In genomic region chr16:65121870-65122723, GRCh38 we compare ENCODE assay signal across 9 cellular contexts. TPM values are rescaled to one million over a fixed set of nuclear protein-coding genes. Genes with fewer than 3 reads are reported as not detected.
A peak's percentile ranks its signal among the peaks of the same experiment; 100 is the strongest.
DNase-seq lines count a peak whose midpoint lies in the region; ATAC-seq, FAIRE-seq and TF ChIP-seq lines count a peak whose summit lies in the region.
"Had no signal": no experiment of that assay in that cellular context is flagged by ENCODE, and none has a peak within 500 bp of the region (broad histone marks: within the 10 kb centered on the region; RNA-seq: fewer than 3 reads in every experiment).

A gene with protein sequence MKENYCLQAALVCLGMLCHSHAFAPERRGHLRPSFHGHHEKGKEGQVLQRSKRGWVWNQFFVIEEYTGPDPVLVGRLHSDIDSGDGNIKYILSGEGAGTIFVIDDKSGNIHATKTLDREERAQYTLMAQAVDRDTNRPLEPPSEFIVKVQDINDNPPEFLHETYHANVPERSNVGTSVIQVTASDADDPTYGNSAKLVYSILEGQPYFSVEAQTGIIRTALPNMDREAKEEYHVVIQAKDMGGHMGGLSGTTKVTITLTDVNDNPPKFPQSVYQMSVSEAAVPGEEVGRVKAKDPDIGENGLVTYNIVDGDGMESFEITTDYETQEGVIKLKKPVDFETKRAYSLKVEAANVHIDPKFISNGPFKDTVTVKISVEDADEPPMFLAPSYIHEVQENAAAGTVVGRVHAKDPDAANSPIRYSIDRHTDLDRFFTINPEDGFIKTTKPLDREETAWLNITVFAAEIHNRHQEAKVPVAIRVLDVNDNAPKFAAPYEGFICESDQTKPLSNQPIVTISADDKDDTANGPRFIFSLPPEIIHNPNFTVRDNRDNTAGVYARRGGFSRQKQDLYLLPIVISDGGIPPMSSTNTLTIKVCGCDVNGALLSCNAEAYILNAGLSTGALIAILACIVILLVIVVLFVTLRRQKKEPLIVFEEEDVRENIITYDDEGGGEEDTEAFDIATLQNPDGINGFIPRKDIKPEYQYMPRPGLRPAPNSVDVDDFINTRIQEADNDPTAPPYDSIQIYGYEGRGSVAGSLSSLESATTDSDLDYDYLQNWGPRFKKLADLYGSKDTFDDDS (minus strand): TSS chr16:65122063. CDS start chr16:65004869, 117,194 bp downstream.

- no peaks in the 10 kb centered on the region for H3K9me3 ChIP-seq in breast epithelium

- H3K4me3 Mint-ChIP-seq in activated T-helper 1 cell treated with anti-CD3 and anti-CD28 coated beads, Interleukin-12 subunit alpha, Interleukin-12 subunit beta, Interleukin-2, Interleukin-4 antibody, amounts not matched to agents 30 ng/mL and 10 ng/mL and 1 ng/mL, durations not matched to agents 14 hours and 24 hours and 36 hours = no peak within 1 kb of the TSS
- H3K4me3 Mint-ChIP-seq: IgD-negative memory B cell had no signal

- intact Hi-C loops in breast epithelium (cut with DNase I; ENCODE audit: low total_unique reads) = loop anchor here (10.0 kb wide), 1 partner anchor 943 kb away; no protein-coding TSS in a partner anchor
- intact Hi-C loops in activated T-helper 1 cell treated with anti-CD3 and anti-CD28 coated beads, Interleukin-12 subunit alpha, Interleukin-12 subunit beta, Interleukin-2, Interleukin-4 antibody, amounts not matched to agents 30 ng/mL and 10 ng/mL and 1 ng/mL, durations not matched to agents 14 hours and 24 hours and 36 hours (cut with micrococcal nuclease) = no loop called here

- H3K27ac Mint-ChIP-seq in activated T-helper 1 cell treated with anti-CD3 and anti-CD28 coated beads, Interleukin-12 subunit alpha, Interleukin-12 subunit beta, Interleukin-2, Interleukin-4 antibody, amounts not matched to agents 30 ng/mL and 10 ng/mL and 1 ng/mL, durations not matched to agents 14 hours and 24 hours and 36 hours = no peak within 1 kb of the TSS
- H3K27ac Mint-ChIP-seq: IgD-negative memory B cell had no signal

- peak within 1 kb of the TSS; percentile 70 to 89 (median 71) for H3K4me3 ChIP-seq in breast epithelium
- H3K4me3 ChIP-seq in skin epidermis = peak within 1 kb of the TSS; percentile 33 to 57 (median 49)

- H3K4me1 Mint-ChIP-seq in activated T-helper 1 cell treated with anti-CD3 and anti-CD28 coated beads, Interleukin-12 subunit alpha, Interleukin-12 subunit beta, Interleukin-2, Interleukin-4 antibody, amounts not matched to agents 30 ng/mL and 10 ng/mL and 1 ng/mL, durations not matched to agents 14 hours and 24 hours and 36 hours (ENCODE audit: low read depth) = no peaks in the 10 kb centered on the region
- H3K4me1 Mint-ChIP-seq: IgD-negative memory B cell had no signal

- H3K27ac ChIP-seq in breast epithelium = peak within 1 kb of the TSS; percentile 90 to 96
- peak within 1 kb of the TSS; percentile 40 to 94 (median 83) for H3K27ac ChIP-seq in skin epidermis

- peaks cover 0 to 33% of the 10 kb centered on the region in 2 donors for H3K27me3 ChIP-seq in breast epithelium

- no peaks in the 10 kb centered on the region for H3K36me3 Mint-ChIP-seq in activated T-helper 1 cell treated with anti-CD3 and anti-CD28 coated beads, Interleukin-12 subunit alpha, Interleukin-12 subunit beta, Interleukin-2, Interleukin-4 antibody, amounts not matched to agents 30 ng/mL and 10 ng/mL and 1 ng/mL, durations not matched to agents 14 hours and 24 hours and 36 hours (ENCODE audit: low read depth)
- H3K36me3 Mint-ChIP-seq: IgD-negative memory B cell had no signal

- TF ChIP-seq POLR2A in H54 (IDR thresholded peaks at IDR 0.05; ENCODE audit: low read depth, low read length) = peak; percentile 77
- TF ChIP-seq POLR2A in breast epithelium (IDR thresholded peaks at IDR 0.05) = no peak

- no peaks in the 10 kb centered on the region for H3K36me3 ChIP-seq in breast epithelium

- no peak for ATAC-seq in GM19328 (IDR thresholded peaks at IDR 0.05; ENCODE audit: unreplicated experiment)

- no peaks in the 10 kb centered on the region for H3K9me3 Mint-ChIP-seq in activated T-helper 1 cell treated with anti-CD3 and anti-CD28 coated beads, Interleukin-12 subunit alpha, Interleukin-12 subunit beta, Interleukin-2, Interleukin-4 antibody, amounts not matched to agents 30 ng/mL and 10 ng/mL and 1 ng/mL, durations not matched to agents 14 hours and 24 hours and 36 hours

- peaks cover 0 to 3% of the 10 kb centered on the region in 2 donors for H3K4me1 ChIP-seq in breast epithelium

- TF ChIP-seq CTCF in breast epithelium (IDR thresholded peaks at IDR 0.05) = no peak

- peaks cover 36% of the 10 kb centered on the region for H3K27me3 Mint-ChIP-seq in activated T-helper 1 cell treated with anti-CD3 and anti-CD28 coated beads, Interleukin-12 subunit alpha, Interleukin-12 subunit beta, Interleukin-2, Interleukin-4 antibody, amounts not matched to agents 30 ng/mL and 10 ng/mL and 1 ng/mL, durations not matched to agents 14 hours and 24 hours and 36 hours (ENCODE audit: insufficient read depth)

- DNase-seq in H54 (ENCODE audit: insufficient read length, low spot score) (no peak), breast epithelium (ENCODE audit: low spot score in 2 of 2) (peak in 1 of 2 donors; percentile 51), iPS-NIHi7 (ENCODE audit: extremely low spot score) (peak; percentile 54)
- DNase-seq in stimulated activated CD4-positive, alpha-beta T cell treated with anti-CD3 and anti-CD28 coated beads, Interleukin-1b, Interleukin-23, amount 100 ng/mL, for 48 hours = no peak
- no peak for DNase-seq in activated T-helper 1 cell treated with anti-CD3 and anti-CD28 coated beads, Interleukin-12 subunit alpha, Interleukin-12 subunit beta, Interleukin-2, Interleukin-4 antibody, amounts not matched to agents 30 ng/mL and 10 ng/mL and 1 ng/mL, durations not matched to agents 14 hours and 24 hours and 36 hours (ENCODE audit: low spot score)
- no peak for DNase-seq in stimulated activated CD4-positive, alpha-beta T cell treated with anti-CD3 and anti-CD28 coated beads, Interleukin-4, amount 100 ng/mL, for 1 hour

- no peak for FAIRE-seq in H54 (lab: Jason Lieb, UNC)

RNA-seq across cellular contexts. Expression of the gene that starts here (rescaled TPM):
- total RNA-seq in breast epithelium = 10 to 100 TPM; 41.8 to 70.0 (median 52.8) TPM
- not detected in 2 replicates for total RNA-seq in activated T-helper 1 cell treated with anti-CD3 and anti-CD28 coated beads, Interleukin-12 subunit alpha, Interleukin-12 subunit beta, Interleukin-2, Interleukin-4 antibody, amounts not matched to agents 30 ng/mL and 10 ng/mL and 1 ng/mL, durations not matched to agents 14 hours and 24 hours and 36 hours

Comparison
In these comparisons a context has a peak if more than half of its experiments do, and no peak if none do; other contexts are left out.
1. RNA of the gene that starts here (total RNA-seq): 41.8 to 70.0 TPM in breast epithelium; not detected in activated T-helper 1 cell treated with anti-CD3 and anti-CD28 coated beads, Interleukin-12 subunit alpha, Interleukin-12 subunit beta, Interleukin-2, Interleukin-4 antibody, amounts not matched to agents 30 ng/mL and 10 ng/mL and 1 ng/mL, durations not matched to agents 14 hours and 24 hours and 36 hours; every median in the first group is over 10 times any median in the second.